1 cellular context compared by ENCODE assay signal in the genomic region with DNA sequence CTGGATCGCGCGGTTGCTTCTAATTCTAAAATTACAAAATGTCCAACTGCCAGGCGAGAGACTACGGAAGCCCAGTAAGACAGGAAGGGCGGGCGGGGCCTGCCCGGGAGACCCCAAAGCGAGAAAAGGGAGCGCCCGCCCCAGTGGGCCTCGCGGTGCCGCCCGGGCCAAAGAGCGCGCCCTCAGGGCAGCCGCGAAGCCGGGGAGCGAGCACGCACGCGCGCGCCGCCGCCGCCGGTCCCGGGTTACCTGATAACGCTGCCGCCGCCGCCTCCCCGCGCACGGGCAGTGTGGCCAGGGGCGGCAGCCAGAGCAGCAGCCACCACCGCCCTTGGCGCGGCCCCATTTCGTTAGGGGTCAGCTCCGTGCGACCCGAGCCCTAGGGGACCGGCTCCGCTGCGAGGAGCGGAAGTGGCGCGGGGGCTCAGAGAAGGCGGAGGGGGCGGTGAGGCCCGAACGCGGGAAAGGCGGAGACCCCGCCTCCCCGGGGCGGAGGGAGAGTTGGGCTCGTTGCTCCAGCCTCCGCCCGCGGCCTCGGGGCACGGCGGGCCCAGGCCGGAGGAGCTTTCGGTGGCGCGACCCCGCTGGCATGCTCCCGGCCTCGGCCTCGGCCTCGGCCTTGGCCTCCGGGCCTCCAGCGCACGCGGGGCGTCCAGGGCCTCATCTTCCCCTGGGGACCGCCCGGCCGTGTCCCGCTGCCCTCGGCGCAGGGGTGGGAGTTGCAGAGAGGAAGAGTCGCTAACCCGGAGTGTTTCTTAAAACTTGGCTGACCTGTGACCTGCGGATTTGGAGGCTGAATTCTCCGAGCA.
A peak's percentile ranks its signal among the peaks of the same experiment; 100 is the strongest.
TF ChIP-seq lines count a peak whose summit lies in the region.

A gene with protein sequence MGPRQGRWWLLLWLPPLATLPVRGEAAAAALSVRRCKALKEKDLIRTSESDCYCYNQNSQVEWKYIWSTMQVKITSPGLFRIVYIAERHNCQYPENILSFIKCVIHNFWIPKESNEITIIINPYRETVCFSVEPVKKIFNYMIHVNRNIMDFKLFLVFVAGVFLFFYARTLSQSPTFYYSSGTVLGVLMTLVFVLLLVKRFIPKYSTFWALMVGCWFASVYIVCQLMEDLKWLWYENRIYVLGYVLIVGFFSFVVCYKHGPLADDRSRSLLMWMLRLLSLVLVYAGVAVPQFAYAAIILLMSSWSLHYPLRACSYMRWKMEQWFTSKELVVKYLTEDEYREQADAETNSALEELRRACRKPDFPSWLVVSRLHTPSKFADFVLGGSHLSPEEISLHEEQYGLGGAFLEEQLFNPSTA (minus strand): TSS at position 413 of the 809 bp plus-strand sequence. CDS start 67 bp downstream, at position 346.

TF ChIP-seq in K562, 482 proteins besides CTCF, POLR2A, EP300 and RAD21 (continued from another document and continues in another):
- TF ChIP-seq, protein P1, sequence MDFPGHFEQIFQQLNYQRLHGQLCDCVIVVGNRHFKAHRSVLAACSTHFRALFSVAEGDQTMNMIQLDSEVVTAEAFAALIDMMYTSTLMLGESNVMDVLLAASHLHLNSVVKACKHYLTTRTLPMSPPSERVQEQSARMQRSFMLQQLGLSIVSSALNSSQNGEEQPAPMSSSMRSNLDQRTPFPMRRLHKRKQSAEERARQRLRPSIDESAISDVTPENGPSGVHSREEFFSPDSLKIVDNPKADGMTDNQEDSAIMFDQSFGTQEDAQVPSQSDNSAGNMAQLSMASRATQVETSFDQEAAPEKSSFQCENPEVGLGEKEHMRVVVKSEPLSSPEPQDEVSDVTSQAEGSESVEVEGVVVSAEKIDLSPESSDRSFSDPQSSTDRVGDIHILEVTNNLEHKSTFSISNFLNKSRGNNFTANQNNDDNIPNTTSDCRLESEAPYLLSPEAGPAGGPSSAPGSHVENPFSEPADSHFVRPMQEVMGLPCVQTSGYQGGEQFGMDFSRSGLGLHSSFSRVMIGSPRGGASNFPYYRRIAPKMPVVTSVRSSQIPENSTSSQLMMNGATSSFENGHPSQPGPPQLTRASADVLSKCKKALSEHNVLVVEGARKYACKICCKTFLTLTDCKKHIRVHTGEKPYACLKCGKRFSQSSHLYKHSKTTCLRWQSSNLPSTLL (IDR thresholded peaks at IDR 0.05), result no peak
- TF ChIP-seq, protein P2, sequence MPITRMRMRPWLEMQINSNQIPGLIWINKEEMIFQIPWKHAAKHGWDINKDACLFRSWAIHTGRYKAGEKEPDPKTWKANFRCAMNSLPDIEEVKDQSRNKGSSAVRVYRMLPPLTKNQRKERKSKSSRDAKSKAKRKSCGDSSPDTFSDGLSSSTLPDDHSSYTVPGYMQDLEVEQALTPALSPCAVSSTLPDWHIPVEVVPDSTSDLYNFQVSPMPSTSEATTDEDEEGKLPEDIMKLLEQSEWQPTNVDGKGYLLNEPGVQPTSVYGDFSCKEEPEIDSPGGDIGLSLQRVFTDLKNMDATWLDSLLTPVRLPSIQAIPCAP (CRISPR knock-in tag; IDR thresholded peaks at IDR 0.05; ENCODE audit: borderline replicate concordance), result no peak
- no peak for TF ChIP-seq BRCA1 (IDR thresholded peaks at IDR 0.05)
- TF ChIP-seq BRCA1 (CRISPR knock-in tag; IDR thresholded peaks at IDR 0.05), result no peak
- TF ChIP-seq MTA3 (IDR thresholded peaks at IDR 0.05; ENCODE audit: borderline replicate concordance), result peak; percentile 83; the same call in 1 of the 2 replicates
- 0 out of 2 replicates have a peak, but pooled peaks have one; percentile 52 for TF ChIP-seq RNF2 (IDR thresholded peaks at IDR 0.05)
- no peak for TF ChIP-seq ZNF12 (CRISPR knock-in tag; IDR thresholded peaks at IDR 0.05)
- TF ChIP-seq ZEB2 (IDR thresholded peaks at IDR 0.05), result no peak
- TF ChIP-seq POLR2AphosphoS5 (IDR thresholded peaks at IDR 0.05; ENCODE audit: control insufficient read depth, insufficient read depth, low read depth, low read length), result peak; percentile 50; the same call in 1 of the 2 replicates
- 0 out of 2 replicates have a peak, but pooled peaks have one; percentile 19 for TF ChIP-seq NCOR1 (IDR thresholded peaks at IDR 0.05)
- peak; percentile 93 for TF ChIP-seq E2F3 (CRISPR knock-in tag; IDR thresholded peaks at IDR 0.05)
- TF ChIP-seq PRMT5 (CRISPR knock-in tag; IDR thresholded peaks at IDR 0.05), result no peak
- TF ChIP-seq, protein P3, sequence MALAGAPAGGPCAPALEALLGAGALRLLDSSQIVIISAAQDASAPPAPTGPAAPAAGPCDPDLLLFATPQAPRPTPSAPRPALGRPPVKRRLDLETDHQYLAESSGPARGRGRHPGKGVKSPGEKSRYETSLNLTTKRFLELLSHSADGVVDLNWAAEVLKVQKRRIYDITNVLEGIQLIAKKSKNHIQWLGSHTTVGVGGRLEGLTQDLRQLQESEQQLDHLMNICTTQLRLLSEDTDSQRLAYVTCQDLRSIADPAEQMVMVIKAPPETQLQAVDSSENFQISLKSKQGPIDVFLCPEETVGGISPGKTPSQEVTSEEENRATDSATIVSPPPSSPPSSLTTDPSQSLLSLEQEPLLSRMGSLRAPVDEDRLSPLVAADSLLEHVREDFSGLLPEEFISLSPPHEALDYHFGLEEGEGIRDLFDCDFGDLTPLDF (CRISPR knock-in tag; IDR thresholded peaks at IDR 0.05), result peak; percentile 66
- no peak for TF ChIP-seq SMAD1 (IDR thresholded peaks at IDR 0.05; ENCODE audit: low read depth, low read length, partially characterized antibody)
- TF ChIP-seq KDM5B (IDR thresholded peaks at IDR 0.05; ENCODE audit: insufficient replicate concordance, low read depth, low read length), result peak; percentile 72
- TF ChIP-seq, protein P4, sequence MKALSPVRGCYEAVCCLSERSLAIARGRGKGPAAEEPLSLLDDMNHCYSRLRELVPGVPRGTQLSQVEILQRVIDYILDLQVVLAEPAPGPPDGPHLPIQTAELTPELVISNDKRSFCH (CRISPR knock-in tag; IDR thresholded peaks at IDR 0.05), result no peak
- TF ChIP-seq, protein P4 (tag; IDR thresholded peaks at IDR 0.05), result peak; percentile 71; the same call in 1 of the 2 replicates
- TF ChIP-seq, protein P5, sequence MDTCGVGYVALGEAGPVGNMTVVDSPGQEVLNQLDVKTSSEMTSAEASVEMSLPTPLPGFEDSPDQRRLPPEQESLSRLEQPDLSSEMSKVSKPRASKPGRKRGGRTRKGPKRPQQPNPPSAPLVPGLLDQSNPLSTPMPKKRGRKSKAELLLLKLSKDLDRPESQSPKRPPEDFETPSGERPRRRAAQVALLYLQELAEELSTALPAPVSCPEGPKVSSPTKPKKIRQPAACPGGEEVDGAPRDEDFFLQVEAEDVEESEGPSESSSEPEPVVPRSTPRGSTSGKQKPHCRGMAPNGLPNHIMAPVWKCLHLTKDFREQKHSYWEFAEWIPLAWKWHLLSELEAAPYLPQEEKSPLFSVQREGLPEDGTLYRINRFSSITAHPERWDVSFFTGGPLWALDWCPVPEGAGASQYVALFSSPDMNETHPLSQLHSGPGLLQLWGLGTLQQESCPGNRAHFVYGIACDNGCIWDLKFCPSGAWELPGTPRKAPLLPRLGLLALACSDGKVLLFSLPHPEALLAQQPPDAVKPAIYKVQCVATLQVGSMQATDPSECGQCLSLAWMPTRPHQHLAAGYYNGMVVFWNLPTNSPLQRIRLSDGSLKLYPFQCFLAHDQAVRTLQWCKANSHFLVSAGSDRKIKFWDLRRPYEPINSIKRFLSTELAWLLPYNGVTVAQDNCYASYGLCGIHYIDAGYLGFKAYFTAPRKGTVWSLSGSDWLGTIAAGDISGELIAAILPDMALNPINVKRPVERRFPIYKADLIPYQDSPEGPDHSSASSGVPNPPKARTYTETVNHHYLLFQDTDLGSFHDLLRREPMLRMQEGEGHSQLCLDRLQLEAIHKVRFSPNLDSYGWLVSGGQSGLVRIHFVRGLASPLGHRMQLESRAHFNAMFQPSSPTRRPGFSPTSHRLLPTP (IDR thresholded peaks at IDR 0.05; ENCODE audit: borderline replicate concordance, extremely low read depth, insufficient read length), result no peak
- TF ChIP-seq ZNF699 (CRISPR knock-in tag; IDR thresholded peaks at IDR 0.05; ENCODE audit: insufficient replicate concordance), result no peak
- peak; percentile 96 for TF ChIP-seq ZFX (CRISPR knock-in tag; IDR thresholded peaks at IDR 0.05)
- no peak for TF ChIP-seq PURB (CRISPR knock-in tag; IDR thresholded peaks at IDR 0.05; ENCODE audit: low read depth)
- TF ChIP-seq SAFB2 (IDR thresholded peaks at IDR 0.05; ENCODE audit: borderline replicate concordance, low read depth, low read length, severe bottlenecking), result no peak
- no peak for TF ChIP-seq MAFK (IDR thresholded peaks at IDR 0.05; ENCODE audit: low read length)
- no peak for TF ChIP-seq SRF (CRISPR knock-in tag; IDR thresholded peaks at IDR 0.05)
- TF ChIP-seq ZC3H11A (IDR thresholded peaks at IDR 0.05; ENCODE audit: low read depth, low read length), result no peak
- no peak for TF ChIP-seq SMARCA4 (IDR thresholded peaks at IDR 0.05)
- peak; percentile 43 for TF ChIP-seq RBM22 (IDR thresholded peaks at IDR 0.05; ENCODE audit: low read depth, low read length, poor library complexity, severe bottlenecking)
- TF ChIP-seq NFE2 (IDR thresholded peaks at IDR 0.05; ENCODE audit: low read depth), result no peak
- no peak for TF ChIP-seq TCFL5 (CRISPR knock-in tag; conservative IDR thresholded peaks at IDR 0.05)
- no peak for TF ChIP-seq TCF7L2 (IDR thresholded peaks at IDR 0.05; ENCODE audit: low read depth, low read length)
- no peak for TF ChIP-seq SMC3 (conservative IDR thresholded peaks at IDR 0.05; ENCODE audit: insufficient read depth, low read depth, low read length)
- TF ChIP-seq ZNF3 (CRISPR knock-in tag; IDR thresholded peaks at IDR 0.05), result no peak
- TF ChIP-seq NCOA4 (IDR thresholded peaks at IDR 0.05; ENCODE audit: partially characterized antibody), result no peak
- TF ChIP-seq GABPB1 (CRISPR knock-in tag; IDR thresholded peaks at IDR 0.05), result peak; percentile 89
- TF ChIP-seq, protein P6, sequence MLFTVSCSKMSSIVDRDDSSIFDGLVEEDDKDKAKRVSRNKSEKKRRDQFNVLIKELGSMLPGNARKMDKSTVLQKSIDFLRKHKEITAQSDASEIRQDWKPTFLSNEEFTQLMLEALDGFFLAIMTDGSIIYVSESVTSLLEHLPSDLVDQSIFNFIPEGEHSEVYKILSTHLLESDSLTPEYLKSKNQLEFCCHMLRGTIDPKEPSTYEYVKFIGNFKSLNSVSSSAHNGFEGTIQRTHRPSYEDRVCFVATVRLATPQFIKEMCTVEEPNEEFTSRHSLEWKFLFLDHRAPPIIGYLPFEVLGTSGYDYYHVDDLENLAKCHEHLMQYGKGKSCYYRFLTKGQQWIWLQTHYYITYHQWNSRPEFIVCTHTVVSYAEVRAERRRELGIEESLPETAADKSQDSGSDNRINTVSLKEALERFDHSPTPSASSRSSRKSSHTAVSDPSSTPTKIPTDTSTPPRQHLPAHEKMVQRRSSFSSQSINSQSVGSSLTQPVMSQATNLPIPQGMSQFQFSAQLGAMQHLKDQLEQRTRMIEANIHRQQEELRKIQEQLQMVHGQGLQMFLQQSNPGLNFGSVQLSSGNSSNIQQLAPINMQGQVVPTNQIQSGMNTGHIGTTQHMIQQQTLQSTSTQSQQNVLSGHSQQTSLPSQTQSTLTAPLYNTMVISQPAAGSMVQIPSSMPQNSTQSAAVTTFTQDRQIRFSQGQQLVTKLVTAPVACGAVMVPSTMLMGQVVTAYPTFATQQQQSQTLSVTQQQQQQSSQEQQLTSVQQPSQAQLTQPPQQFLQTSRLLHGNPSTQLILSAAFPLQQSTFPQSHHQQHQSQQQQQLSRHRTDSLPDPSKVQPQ (CRISPR knock-in tag; IDR thresholded peaks at IDR 0.05; ENCODE audit: borderline replicate concordance), result no peak
- TF ChIP-seq EP400 (IDR thresholded peaks at IDR 0.05), result peak; percentile 71; the same call in 1 of the 2 replicates
- no peak for TF ChIP-seq CCAR2 (IDR thresholded peaks at IDR 0.05; ENCODE audit: low read depth, low read length)
- TF ChIP-seq SP1 (CRISPR knock-in tag; IDR thresholded peaks at IDR 0.05), result peak; percentile 74
- TF ChIP-seq, protein P7, sequence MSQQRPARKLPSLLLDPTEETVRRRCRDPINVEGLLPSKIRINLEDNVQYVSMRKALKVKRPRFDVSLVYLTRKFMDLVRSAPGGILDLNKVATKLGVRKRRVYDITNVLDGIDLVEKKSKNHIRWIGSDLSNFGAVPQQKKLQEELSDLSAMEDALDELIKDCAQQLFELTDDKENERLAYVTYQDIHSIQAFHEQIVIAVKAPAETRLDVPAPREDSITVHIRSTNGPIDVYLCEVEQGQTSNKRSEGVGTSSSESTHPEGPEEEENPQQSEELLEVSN (IDR thresholded peaks at IDR 0.05; ENCODE audit: borderline replicate concordance in 1 of 2, extremely low read depth in 1 of 2, insufficient read depth in 1 of 2, insufficient read length in 1 of 2, low read depth in 1 of 2, low read length in 1 of 2, poor library complexity in 1 of 2, severe bottlenecking in 1 of 2), result peak; percentile 89 to 93
- TF ChIP-seq CBFA2T3 (IDR thresholded peaks at IDR 0.05), result no peak
- peak; percentile 56; the same call in 1 of the 2 replicates for TF ChIP-seq GTF2F1 (IDR thresholded peaks at IDR 0.05; ENCODE audit: low read depth, low read length)
- no peak for TF ChIP-seq CSDE1 (IDR thresholded peaks at IDR 0.05)
- TF ChIP-seq BCOR (IDR thresholded peaks at IDR 0.05), result no peak; the same call in 1 of the 2 replicates
- TF ChIP-seq RFX1 (IDR thresholded peaks at IDR 0.05), result no peak
- no peak for TF ChIP-seq ELF4 (CRISPR knock-in tag; IDR thresholded peaks at IDR 0.05)
- no peak for TF ChIP-seq JUNB (CRISPR knock-in tag; conservative IDR thresholded peaks at IDR 0.05)
- TF ChIP-seq, protein P8, sequence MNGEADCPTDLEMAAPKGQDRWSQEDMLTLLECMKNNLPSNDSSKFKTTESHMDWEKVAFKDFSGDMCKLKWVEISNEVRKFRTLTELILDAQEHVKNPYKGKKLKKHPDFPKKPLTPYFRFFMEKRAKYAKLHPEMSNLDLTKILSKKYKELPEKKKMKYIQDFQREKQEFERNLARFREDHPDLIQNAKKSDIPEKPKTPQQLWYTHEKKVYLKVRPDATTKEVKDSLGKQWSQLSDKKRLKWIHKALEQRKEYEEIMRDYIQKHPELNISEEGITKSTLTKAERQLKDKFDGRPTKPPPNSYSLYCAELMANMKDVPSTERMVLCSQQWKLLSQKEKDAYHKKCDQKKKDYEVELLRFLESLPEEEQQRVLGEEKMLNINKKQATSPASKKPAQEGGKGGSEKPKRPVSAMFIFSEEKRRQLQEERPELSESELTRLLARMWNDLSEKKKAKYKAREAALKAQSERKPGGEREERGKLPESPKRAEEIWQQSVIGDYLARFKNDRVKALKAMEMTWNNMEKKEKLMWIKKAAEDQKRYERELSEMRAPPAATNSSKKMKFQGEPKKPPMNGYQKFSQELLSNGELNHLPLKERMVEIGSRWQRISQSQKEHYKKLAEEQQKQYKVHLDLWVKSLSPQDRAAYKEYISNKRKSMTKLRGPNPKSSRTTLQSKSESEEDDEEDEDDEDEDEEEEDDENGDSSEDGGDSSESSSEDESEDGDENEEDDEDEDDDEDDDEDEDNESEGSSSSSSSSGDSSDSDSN (IDR thresholded peaks at IDR 0.05; ENCODE audit: borderline replicate concordance in 1 of 2, low read depth in 2 of 2, low read length in 2 of 2), result peak in 1 of 2 experiments; percentile 67; a peak in 1 of 4 replicates
- no peak for TF ChIP-seq ETS2 (tag; IDR thresholded peaks at IDR 0.05; ENCODE audit: borderline replicate concordance, poor library complexity, severe bottlenecking)
- peak; percentile 89 to 90 for TF ChIP-seq NRF1 (conservative IDR thresholded peaks at IDR 0.05 in 1 of 2, IDR thresholded peaks at IDR 0.05 in 1 of 2)
